In genomic region chr11:94148189-94148588, GRCh38 we compare ENCODE assay signal across 20 cellular contexts.
"Had no signal": no experiment of that assay in that cellular context is flagged by ENCODE, and none has a peak within 500 bp of the region (broad histone marks: within the 10 kb centered on the region; RNA-seq: fewer than 3 reads in every experiment).

No MANE protein-coding gene starts in this region.

- H3K27me3 ChIP-seq: esophagus muscularis mucosa, sigmoid colon, tibial nerve had no signal

- H3K27ac Mint-ChIP-seq: activated B cell treated with CpG ODN at 0.5 μM for 24 hours; activated naive CD8-positive, alpha-beta T cell treated with anti-CD3 and anti-CD28 coated beads, Interleukin-2, amount 10 ng/mL, durations not matched to agents 7 days and 5 days; nephron progenitor cell; T-cell had no signal

- H3K9me3 ChIP-seq: esophagus muscularis mucosa, sigmoid colon, tibial nerve had no signal

- H3K27me3 Mint-ChIP-seq: activated B cell treated with CpG ODN at 0.5 μM for 24 hours; activated naive CD8-positive, alpha-beta T cell treated with anti-CD3 and anti-CD28 coated beads, Interleukin-2, amount 10 ng/mL, durations not matched to agents 7 days and 5 days; stimulated activated memory B cell treated with anti-CD40 and anti-IgM and Interleukin-4, amounts not matched to agents 10 μg/mL and 1 μg/mL and 100 μg/mL, for 72 hours; T-cell had no signal

- DNase-seq: activated B cell treated with CpG ODN at 0.5 μM for 24 hours; activated CD4-positive, alpha-beta T cell treated with anti-CD3 and anti-CD28 coated beads for 4 hours; activated CD8-positive, alpha-beta memory T cell treated with anti-CD3 and anti-CD28 coated beads for 24 hours; activated CD8-positive, alpha-beta memory T cell treated with anti-CD3 and anti-CD28 coated beads, Interleukin-2, amount 50 U/mL, for 48 hours; activated naive CD4-positive, alpha-beta T cell; activated naive CD8-positive, alpha-beta T cell treated with anti-CD3 and anti-CD28 coated beads, Interleukin-2, amount 10 ng/mL, durations not matched to agents 7 days and 5 days; anterior cingulate cortex; cortex of kidney; mesendoderm; nephron progenitor cell; nucleus accumbens; posterior cingulate gyrus; sigmoid colon; stimulated activated CD4-positive, alpha-beta T cell treated with anti-CD3 and anti-CD28 coated beads, Interleukin-4, amount 100 ng/mL, for 24 hours; T-cell; T-helper 9 cell had no signal

- ATAC-seq: SK-N-SH treated with all-trans-retinoic acid at 6 μM for 48 hours had no signal

- H3K27ac ChIP-seq: esophagus muscularis mucosa, sigmoid colon, tibial nerve had no signal

- H3K4me3 ChIP-seq: esophagus muscularis mucosa, sigmoid colon, tibial nerve had no signal

- H3K36me3 ChIP-seq: esophagus muscularis mucosa, sigmoid colon, tibial nerve had no signal

- H3K4me3 Mint-ChIP-seq: activated B cell treated with CpG ODN at 0.5 μM for 24 hours, nephron progenitor cell had no signal

- H3K9me3 Mint-ChIP-seq: activated B cell treated with CpG ODN at 0.5 μM for 24 hours; activated naive CD8-positive, alpha-beta T cell treated with anti-CD3 and anti-CD28 coated beads, Interleukin-2, amount 10 ng/mL, durations not matched to agents 7 days and 5 days; nephron progenitor cell; stimulated activated memory B cell treated with anti-CD40 and anti-IgM and Interleukin-4, amounts not matched to agents 10 μg/mL and 1 μg/mL and 100 μg/mL, for 72 hours; T-cell had no signal
